In the genomic region with DNA sequence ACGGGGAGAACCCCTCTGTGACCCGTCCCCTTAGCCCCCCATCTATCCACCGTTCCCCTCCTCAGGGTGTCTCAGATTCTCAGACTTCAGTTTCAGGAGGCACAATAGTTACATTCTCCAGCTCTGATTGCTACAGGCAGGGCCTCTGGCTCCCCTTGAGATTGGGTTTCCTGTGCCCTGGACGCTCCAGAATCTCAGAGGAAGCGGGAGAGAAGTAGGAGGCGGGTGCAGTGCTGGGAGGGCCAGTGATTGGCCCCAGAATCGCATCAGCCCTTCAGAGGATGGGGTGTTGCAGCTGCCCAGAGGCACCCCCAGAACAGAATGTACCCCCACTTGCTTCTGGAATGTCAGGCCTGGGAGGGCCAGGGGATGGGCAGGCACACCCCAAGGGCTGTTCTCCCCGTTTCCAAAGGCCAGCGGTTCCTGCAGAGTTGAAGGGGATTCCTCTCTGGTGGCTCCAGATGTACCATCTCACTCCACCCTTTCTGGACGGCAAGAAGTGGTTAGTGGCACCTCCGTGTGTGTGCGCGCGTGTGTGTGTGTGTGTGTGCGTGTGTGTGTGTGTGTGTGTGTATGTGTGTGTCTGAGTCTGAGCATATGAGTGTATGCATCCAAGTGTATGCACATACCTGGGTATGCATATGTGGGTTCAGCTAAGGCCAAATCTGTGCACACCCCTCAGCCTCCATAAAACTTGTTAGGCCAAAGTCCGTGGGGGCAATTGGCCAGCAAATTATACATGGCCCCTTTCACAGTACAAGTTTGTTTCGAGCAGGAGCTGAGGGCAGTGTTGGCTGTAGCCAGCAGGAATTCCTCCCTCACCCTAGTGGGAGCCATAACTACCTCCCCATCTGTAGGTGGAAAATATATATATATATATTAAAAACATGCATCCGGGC, we compare ENCODE assay signal across 25 cellular contexts. TPM values are rescaled to one million over a fixed set of nuclear protein-coding genes. Genes with fewer than 3 reads are reported as not detected.
DNase-seq lines count a peak whose midpoint lies in the region; ATAC-seq, FAIRE-seq and TF ChIP-seq lines count a peak whose summit lies in the region.
"Had no signal": no experiment of that assay in that cellular context is flagged by ENCODE, and none has a peak within 500 bp of the region (broad histone marks: within the 10 kb centered on the region; RNA-seq: fewer than 3 reads in every experiment).

No MANE protein-coding gene starts in this region.

- in situ Hi-C loops in HepG2 (cut with HindIII; ENCODE audit: extremely low pct_ligation_motif_present, low pct_unique_long_range_greater_than_20kb), result no loop called here

- no peak overlapping the region for H2AFZ ChIP-seq in HepG2 (ENCODE audit: low read length)

- ATAC-seq in HepG2, result no peak
- ATAC-seq in HG02852 (IDR thresholded peaks at IDR 0.05; ENCODE audit: unreplicated experiment), result no peak
- ATAC-seq: PC-3; stimulated activated naive B cell treated with anti-CD40 and anti-IgM and Interleukin-4, amounts not matched to agents 10 μg/mL and 1 μg/mL and 100 μg/mL, for 72 hours had no signal

- TF ChIP-seq RAD21 in HepG2 (CRISPR knock-in tag; IDR thresholded peaks at IDR 0.05), result no peak

- no peak for TF ChIP-seq POLR2A in HepG2 (IDR thresholded peaks at IDR 0.05; ENCODE audit: insufficient read depth in 1 of 2, low read depth in 2 of 2, low read length in 2 of 2)

- DNase-seq in HepG2 (ENCODE audit: low spot score) (no peak), NCI-H446 (lab: John Stamatoyannopoulos, UW) (no peak)
- no peak for DNase-seq in activated CD4-positive, CD25-positive, alpha-beta regulatory T cell (lab: John Stamatoyannopoulos, UW)
- no peak for DNase-seq in activated effector memory CD4-positive, alpha-beta T cell treated with Interleukin-2 at 50 U/mL for 16 hours
- DNase-seq: activated CD4-positive, alpha-beta T cell treated with anti-CD3 and anti-CD28 coated beads, Interleukin-2, amount 50 U/mL, for 48 hours; activated naive CD4-positive, alpha-beta T cell treated with Interleukin-2 at 50 U/mL for 16 hours; CD4-positive, alpha-beta T cell; DMS153; IMR-90; kidney; MG63; NCI-H1436 treated with DMSO at 0.1 percent for 48 hours; NCI-H748 treated with DMSO at 0.1 percent for 48 hours; PC-3; SJCRH30; stimulated activated naive B cell treated with anti-CD40 and anti-IgM and Interleukin-4, amounts not matched to agents 10 μg/mL and 1 μg/mL and 100 μg/mL, for 72 hours had no signal

- BruUV-seq in HepG2 (replicated peaks; lab: Mats Ljungman, UMichigan), result no TSS peak

- TF ChIP-seq CTCF in 22Rv1 (IDR thresholded peaks at IDR 0.05) (no peak), HepG2 (CRISPR knock-in tag; IDR thresholded peaks at IDR 0.05) (no peak)

- H3K79me2 ChIP-seq in HepG2 (ENCODE audit: insufficient read depth, low read length), result peaks cover 6% of the 10 kb centered on the region

- no peak for FAIRE-seq in HepG2 (lab: Jason Lieb, UNC)
- FAIRE-seq: colon, endometrium, GM12891, H54, kidney, urothelium cell line had no signal

- no peak for TF ChIP-seq EP300 in HepG2 (IDR thresholded peaks at IDR 0.05; ENCODE audit: low read depth in 2 of 2, low read length in 2 of 2)
- TF ChIP-seq EP300 in HepG2 (CRISPR knock-in tag; IDR thresholded peaks at IDR 0.05; ENCODE audit: borderline replicate concordance), result no peak

- peak overlapping the region; percentile 17; the same call in 1 of the 2 replicates for H3K27ac ChIP-seq in 22Rv1
- H3K27ac ChIP-seq in angular gyrus (ENCODE audit: low read depth, low read length), result peak overlapping the region; percentile 98
- no peak overlapping the region for H3K27ac ChIP-seq in HepG2 (ENCODE audit: extremely low read length, insufficient read depth, low read length)
- peak overlapping the region; percentile 90 for H3K27ac ChIP-seq in skeletal muscle tissue (ENCODE audit: low read depth, low read length)
- H3K27ac ChIP-seq: SJCRH30 had no signal

- H3K9ac ChIP-seq in HepG2 (ENCODE audit: insufficient read depth, low read depth, low read length), result no peak overlapping the region
- peak overlapping the region; percentile 73 to 95 (median 77) for H3K9ac ChIP-seq in skeletal muscle tissue (ENCODE audit: low read depth in 1 of 3, low read length in 3 of 3)

- H3K4me3 ChIP-seq in HepG2 (replicated peaks in 1 of 3; ENCODE audit: insufficient read depth in 1 of 3, low read depth in 2 of 3, low read length in 3 of 3) (no peak overlapping the region), skeletal muscle tissue (ENCODE audit: low read length in 3 of 3) (peak overlapping the region in 2 of 3 donors; percentile 38 to 45)
- H3K4me3 ChIP-seq: MG63, SJCRH30 had no signal

- H3K4me2 ChIP-seq in HepG2 (ENCODE audit: low read depth, low read length), result no peak overlapping the region

- H3K4me1 ChIP-seq in HepG2 (ENCODE audit: insufficient read depth, low read length) (peaks cover 26% of the 10 kb centered on the region), skeletal muscle tissue (ENCODE audit: control insufficient read depth in 3 of 3, insufficient read depth in 3 of 3, low read length in 3 of 3) (peaks cover 94 to 98% (median 98%) of the 10 kb centered on the region in 3 donors)

- H3K27me3 ChIP-seq in HepG2 (ENCODE audit: control insufficient read depth in 1 of 2, insufficient read depth in 2 of 2, low read length in 2 of 2) (no peaks in the 10 kb centered on the region), skeletal muscle tissue (ENCODE audit: control insufficient read depth in 3 of 3, insufficient read depth in 3 of 3, low read length in 3 of 3) (no peaks in the 10 kb centered on the region)
- H3K27me3 ChIP-seq: MG63, SJCRH30 had no signal

- H3K9me3 ChIP-seq in HepG2 (ENCODE audit: low read length), result no peaks in the 10 kb centered on the region
- no peaks in the 10 kb centered on the region for H3K9me3 ChIP-seq in skeletal muscle tissue (ENCODE audit: control insufficient read depth in 3 of 3, low read length in 3 of 3)
- H3K9me3 ChIP-seq: MG63, SJCRH30 had no signal

- H4K20me1 ChIP-seq in HepG2 (ENCODE audit: insufficient read depth, low read length), result no peaks in the 10 kb centered on the region

- intact Hi-C loops in HepG2 (cut with micrococcal nuclease; ENCODE audit: unreplicated experiment), result no loop called here

- POLR2A ChIA-PET in HepG2 (lab: Yijun Ruan, JAX), result no interaction called here

- WGBS in HepG2 (ENCODE audit: low lambda C conversion rate), result 90% methylated on average over 16 of the region's 18 CpGs

- H3K36me3 ChIP-seq in HepG2 (replicated peaks in 1 of 2; ENCODE audit: control insufficient read depth in 1 of 2, insufficient read depth in 2 of 2, low read length in 2 of 2) (peaks cover 0 to 3% of the 10 kb centered on the region in 2 experiments; a peak in 3 of 5 replicates), skeletal muscle tissue (ENCODE audit: control insufficient read depth in 3 of 3, insufficient read depth in 3 of 3, low read length in 3 of 3) (peaks cover 0 to 3% (median 0%) of the 10 kb centered on the region in 3 donors)
- H3K36me3 ChIP-seq: SJCRH30 had no signal

- CTCF ChIA-PET in HepG2 (lab: Yijun Ruan, JAX; ENCODE audit: low intra/inter-chr PET ratio, low total read pairs), result no interaction called here

RNA-seq across cellular contexts. Expression of a gene that starts 35.5 kb away (rescaled TPM):
- total RNA-seq in HepG2 (2016; rRNA removed; fragmentation: Illumina TruSeq; extraction: Trizol), result 0.69 and 0.75 TPM in 2 replicates
- 0.79 and 0.91 TPM in 2 replicates for total RNA-seq in HepG2 (2016; cell fraction: cytosol; rRNA removed; fragmentation: Illumina TruSeq; extraction: Trizol; ENCODE audit: low read depth)
- total RNA-seq in HepG2 (2016; cell fraction: insoluble cytoplasmic fraction; rRNA removed; fragmentation: Illumina TruSeq; extraction: Trizol), result 0.40 and 0.97 TPM in 2 replicates
- total RNA-seq in HepG2 (2016; cell fraction: membrane; rRNA removed; fragmentation: Illumina TruSeq; extraction: Trizol), result 0.74 and 0.90 TPM in 2 replicates
- 0.31 and 0.75 TPM in 2 replicates for total RNA-seq in HepG2 (2016; cell fraction: nucleus; rRNA removed; fragmentation: Illumina TruSeq; extraction: Trizol)
- polyA plus RNA-seq in HepG2 (2011; rRNA removed), result 0.72 and 0.92 TPM in 2 replicates
- 0.71 and 1.6 TPM in 2 replicates for polyA plus RNA-seq in HepG2 (2011; cell fraction: cytosol; rRNA removed)
- 2.0 and 2.6 TPM in 2 replicates for polyA plus RNA-seq in HepG2 (2011; cell fraction: nucleus; rRNA removed)
- polyA plus RNA-seq in HepG2 (2012), result 0.31 and 0.32 TPM in 2 replicates
- 0.57 and 0.66 TPM in 2 replicates for polyA plus RNA-seq in HepG2 (2016; cell fraction: cytosol; fragmentation: Illumina TruSeq; extraction: Trizol; ENCODE audit: low read depth)
- polyA plus RNA-seq in HepG2 (2016; cell fraction: insoluble cytoplasmic fraction; fragmentation: Illumina TruSeq; extraction: Trizol; ENCODE audit: low read depth), result 0.51 and 0.59 TPM in 2 replicates
- polyA plus RNA-seq in HepG2 (2016; cell fraction: membrane; fragmentation: Illumina TruSeq; extraction: Trizol; ENCODE audit: low read depth), result 0.76 and 0.86 TPM in 2 replicates
- 0.93 and 1.5 TPM in 2 replicates for polyA plus RNA-seq in HepG2 (2016; cell fraction: nucleus; fragmentation: Illumina TruSeq; extraction: Trizol; ENCODE audit: insufficient read depth, low read depth)
- polyA minus RNA-seq in HepG2 (2011; rRNA and poly(A)+ RNA removed; ENCODE audit: low replicate concordance), result 0.09 and 1.9 TPM in 2 replicates
- polyA minus RNA-seq in HepG2 (2011; cell fraction: cytosol; rRNA and poly(A)+ RNA removed), result 0.49 and 0.70 TPM in 2 replicates
- polyA minus RNA-seq in HepG2 (2011; cell fraction: nucleus; rRNA and poly(A)+ RNA removed), result 0.64 and 1.1 TPM in 2 replicates
- total RNA-seq in skeletal muscle tissue, result 13.6 TPM

RNA-seq across cellular contexts. Expression of a gene that starts 49.4 kb away (rescaled TPM):
- total RNA-seq in HepG2 (2016; rRNA removed; fragmentation: Illumina TruSeq; extraction: Trizol) (27.9 and 44.1 TPM in 2 replicates), skeletal muscle tissue (13.0 TPM)
- total RNA-seq in HepG2 (2016; cell fraction: cytosol; rRNA removed; fragmentation: Illumina TruSeq; extraction: Trizol; ENCODE audit: low read depth), result 9.6 and 11.8 TPM in 2 replicates
- 23.9 and 45.4 TPM in 2 replicates for total RNA-seq in HepG2 (2016; cell fraction: insoluble cytoplasmic fraction; rRNA removed; fragmentation: Illumina TruSeq; extraction: Trizol)
- total RNA-seq in HepG2 (2016; cell fraction: membrane; rRNA removed; fragmentation: Illumina TruSeq; extraction: Trizol), result 14.3 and 15.5 TPM in 2 replicates
- total RNA-seq in HepG2 (2016; cell fraction: nucleus; rRNA removed; fragmentation: Illumina TruSeq; extraction: Trizol), result 55.3 and 60.2 TPM in 2 replicates
- polyA plus RNA-seq in HepG2 (2011; rRNA removed), result 35.5 and 42.9 TPM in 2 replicates
- 16.0 and 24.0 TPM in 2 replicates for polyA plus RNA-seq in HepG2 (2011; cell fraction: cytosol; rRNA removed)
- polyA plus RNA-seq in HepG2 (2011; cell fraction: nucleus; rRNA removed), result 421 and 529 TPM in 2 replicates
- 22.9 and 29.0 TPM in 2 replicates for polyA plus RNA-seq in HepG2 (2012)
- polyA plus RNA-seq in HepG2 (2016; cell fraction: cytosol; fragmentation: Illumina TruSeq; extraction: Trizol; ENCODE audit: low read depth), result 9.7 and 9.9 TPM in 2 replicates
- 24.6 and 27.1 TPM in 2 replicates for polyA plus RNA-seq in HepG2 (2016; cell fraction: insoluble cytoplasmic fraction; fragmentation: Illumina TruSeq; extraction: Trizol; ENCODE audit: low read depth)
- 10.7 and 11.5 TPM in 2 replicates for polyA plus RNA-seq in HepG2 (2016; cell fraction: membrane; fragmentation: Illumina TruSeq; extraction: Trizol; ENCODE audit: low read depth)
- polyA plus RNA-seq in HepG2 (2016; cell fraction: nucleus; fragmentation: Illumina TruSeq; extraction: Trizol; ENCODE audit: insufficient read depth, low read depth), result 144 and 171 TPM in 2 replicates
- 61.2 and 61.3 TPM in 2 replicates for polyA minus RNA-seq in HepG2 (2011; rRNA and poly(A)+ RNA removed; ENCODE audit: low replicate concordance)
- 12.5 and 24.5 TPM in 2 replicates for polyA minus RNA-seq in HepG2 (2011; cell fraction: cytosol; rRNA and poly(A)+ RNA removed)
- 44.6 and 48.9 TPM in 2 replicates for polyA minus RNA-seq in HepG2 (2011; cell fraction: nucleus; rRNA and poly(A)+ RNA removed)

RNA-seq across cellular contexts. Expression of a gene that starts 50.9 kb away (rescaled TPM):
- total RNA-seq in HepG2 (2016; rRNA removed; fragmentation: Illumina TruSeq; extraction: Trizol) (31.8 and 46.7 TPM in 2 replicates), skeletal muscle tissue (10.4 TPM)
- total RNA-seq in HepG2 (2016; cell fraction: cytosol; rRNA removed; fragmentation: Illumina TruSeq; extraction: Trizol; ENCODE audit: low read depth), result 6.8 and 8.2 TPM in 2 replicates
- 29.7 and 42.3 TPM in 2 replicates for total RNA-seq in HepG2 (2016; cell fraction: insoluble cytoplasmic fraction; rRNA removed; fragmentation: Illumina TruSeq; extraction: Trizol)
- total RNA-seq in HepG2 (2016; cell fraction: membrane; rRNA removed; fragmentation: Illumina TruSeq; extraction: Trizol), result 37.1 and 38.6 TPM in 2 replicates
- total RNA-seq in HepG2 (2016; cell fraction: nucleus; rRNA removed; fragmentation: Illumina TruSeq; extraction: Trizol), result 21.0 and 21.3 TPM in 2 replicates
- polyA plus RNA-seq in HepG2 (2011; rRNA removed), result 42.3 and 55.2 TPM in 2 replicates
- 33.3 and 62.6 TPM in 2 replicates for polyA plus RNA-seq in HepG2 (2011; cell fraction: cytosol; rRNA removed)
- polyA plus RNA-seq in HepG2 (2011; cell fraction: nucleus; rRNA removed), result 93.5 and 114 TPM in 2 replicates
- 13.2 and 18.2 TPM in 2 replicates for polyA plus RNA-seq in HepG2 (2012)
- polyA plus RNA-seq in HepG2 (2016; cell fraction: cytosol; fragmentation: Illumina TruSeq; extraction: Trizol; ENCODE audit: low read depth), result 6.3 and 6.7 TPM in 2 replicates
- polyA plus RNA-seq in HepG2 (2016; cell fraction: insoluble cytoplasmic fraction; fragmentation: Illumina TruSeq; extraction: Trizol; ENCODE audit: low read depth), result 35.6 and 46.3 TPM in 2 replicates
- polyA plus RNA-seq in HepG2 (2016; cell fraction: membrane; fragmentation: Illumina TruSeq; extraction: Trizol; ENCODE audit: low read depth), result 28.2 and 28.5 TPM in 2 replicates
- 37.4 and 39.4 TPM in 2 replicates for polyA plus RNA-seq in HepG2 (2016; cell fraction: nucleus; fragmentation: Illumina TruSeq; extraction: Trizol; ENCODE audit: insufficient read depth, low read depth)
- polyA minus RNA-seq in HepG2 (2011; rRNA and poly(A)+ RNA removed; ENCODE audit: low replicate concordance), result 91.1 and 200 TPM in 2 replicates
- 45.0 and 58.7 TPM in 2 replicates for polyA minus RNA-seq in HepG2 (2011; cell fraction: cytosol; rRNA and poly(A)+ RNA removed)
- 12.7 and 13.6 TPM in 2 replicates for polyA minus RNA-seq in HepG2 (2011; cell fraction: nucleus; rRNA and poly(A)+ RNA removed)

Comparison
In these comparisons a context has a peak if more than half of its experiments do, and no peak if none do; other contexts are left out.
1. H3K4me3 ChIP-seq: peak in skeletal muscle tissue (2 of 3); none in HepG2 (0 of 3).